Comparison of ENCODE assay signal across 25 cellular contexts in genomic region chr19:19711934-19712828, GRCh38. TPM values are rescaled to one million over a fixed set of nuclear protein-coding genes. Genes with fewer than 3 reads are reported as not detected.
DNase-seq lines count a peak whose midpoint lies in the region; ATAC-seq, FAIRE-seq and TF ChIP-seq lines count a peak whose summit lies in the region.
"Had no signal": no experiment of that assay in that cellular context is flagged by ENCODE, and none has a peak within 500 bp of the region (broad histone marks: within the 10 kb centered on the region; RNA-seq: fewer than 3 reads in every experiment).

No MANE protein-coding gene starts in this region.

- 98% methylated on average over 9 of the region's 10 CpGs for WGBS in HUES64

- peaks cover 0 to 8% (median 0%) of the 10 kb centered on the region in 10 experiments; a peak in 3 of 20 replicates for H3K4me1 ChIP-seq in BLaER1 treated with 17β-estradiol and CSF1 and Interleukin-3, amounts not matched to agents 10 nM and 100 nM
- H3K4me1 ChIP-seq in HUES64 (ENCODE audit: insufficient read depth, low read length) = no peaks in the 10 kb centered on the region
- H3K4me1 ChIP-seq in duodenal mucosa (ENCODE audit: control insufficient read depth in 1 of 2, insufficient read depth in 2 of 2, low read length in 2 of 2) = no peaks in the 10 kb centered on the region
- H3K4me1 ChIP-seq in muscle layer of duodenum (ENCODE audit: control insufficient read depth in 1 of 2, insufficient read depth in 2 of 2, low read length in 2 of 2) = no peaks in the 10 kb centered on the region
- H3K4me1 ChIP-seq: BE2C, Caco-2 had no signal

- H4K20me1 ChIP-seq in BLaER1 treated with 17β-estradiol and CSF1 and Interleukin-3, amounts not matched to agents 10 nM and 100 nM = no peaks in the 10 kb centered on the region

- DNase-seq in H54 (ENCODE audit: insufficient read length, low spot score) = no peak
- no peak for DNase-seq in central memory CD4-positive, alpha-beta T cell
- DNase-seq: activated CD4-positive, alpha-beta T cell treated with anti-CD3 and anti-CD28 coated beads for 4 hours; activated CD8-positive, alpha-beta memory T cell treated with anti-CD3 and anti-CD28 coated beads for 24 hours; activated naive CD4-positive, alpha-beta T cell; activated T-cell treated with anti-CD3 and anti-CD28 coated beads, Interleukin-2, amount 50 U/mL, for 24 hours; amniotic stem cell; BE2C; Caco-2; HFFc6; NCI-H1048; NCI-H187; NCI-H2171 treated with DMSO at 0.1 percent for 48 hours; NCI-H524; nucleus accumbens; stimulated activated CD4-positive, alpha-beta T cell treated with anti-CD3 and anti-CD28 coated beads, Interleukin-2, amount 100 ng/mL, for 24 hours had no signal

- FAIRE-seq in H54 (lab: Jason Lieb, UNC) = no peak
- FAIRE-seq: HTR-8/SVneo had no signal

- peaks cover 99 to 100% (median 100%) of the 10 kb centered on the region in 11 experiments for H3K36me3 ChIP-seq in BLaER1 treated with 17β-estradiol and CSF1 and Interleukin-3, amounts not matched to agents 10 nM and 100 nM
- peaks cover 64% of the 10 kb centered on the region for H3K36me3 ChIP-seq in HUES64 (ENCODE audit: insufficient read depth, low read length)
- peaks cover 33 to 44% of the 10 kb centered on the region in 2 donors for H3K36me3 ChIP-seq in duodenal mucosa (ENCODE audit: control insufficient read depth in 1 of 2, insufficient read depth in 2 of 2, low read length in 2 of 2)
- peaks cover 18 to 85% of the 10 kb centered on the region in 2 donors for H3K36me3 ChIP-seq in muscle layer of duodenum (ENCODE audit: control insufficient read depth in 1 of 2, insufficient read depth in 2 of 2, low read length in 2 of 2)

- peak overlapping the region; percentile 23 to 52 (median 35); a peak in 19 of 20 replicates for H3K4me3 ChIP-seq in BLaER1 treated with 17β-estradiol and CSF1 and Interleukin-3, amounts not matched to agents 10 nM and 100 nM
- H3K4me3 ChIP-seq in HUES64 (ENCODE audit: low read length) = peak overlapping the region; percentile 18; the same call in 1 of the 2 replicates
- H3K4me3 ChIP-seq in duodenal mucosa (ENCODE audit: low read depth in 1 of 2, low read length in 2 of 2) = peak overlapping the region; percentile 23 to 34
- peak overlapping the region; percentile 31 to 55 for H3K4me3 ChIP-seq in muscle layer of duodenum (ENCODE audit: low read depth in 1 of 2, low read length in 2 of 2)
- H3K4me3 ChIP-seq: cardiac muscle cell, skin epidermis had no signal

- H3K9ac ChIP-seq in BLaER1 treated with 17β-estradiol and CSF1 and Interleukin-3, amounts not matched to agents 10 nM and 100 nM = no peak overlapping the region
- H3K9ac ChIP-seq in HUES64 (ENCODE audit: low read depth, low read length) (no peak overlapping the region), duodenal mucosa (ENCODE audit: low read depth in 1 of 2, low read length in 2 of 2) (no peak overlapping the region)

- no peak for TF ChIP-seq POLR2A in H54 (IDR thresholded peaks at IDR 0.05; ENCODE audit: low read depth, low read length)

- no peak overlapping the region for H3K4me2 ChIP-seq in BLaER1 treated with 17β-estradiol and CSF1 and Interleukin-3, amounts not matched to agents 10 nM and 100 nM

- H3K27me3 ChIP-seq in BLaER1 treated with 17β-estradiol and CSF1 and Interleukin-3, amounts not matched to agents 10 nM and 100 nM = no peaks in the 10 kb centered on the region; a peak in 1 of 22 replicates
- H3K27me3 ChIP-seq in HUES64 (ENCODE audit: insufficient read depth, low read length) = no peaks in the 10 kb centered on the region
- no peaks in the 10 kb centered on the region for H3K27me3 ChIP-seq in duodenal mucosa (ENCODE audit: control insufficient read depth in 1 of 2, insufficient read depth in 2 of 2, low read length in 2 of 2)
- no peaks in the 10 kb centered on the region for H3K27me3 ChIP-seq in muscle layer of duodenum (ENCODE audit: low read depth, low read length)
- H3K27me3 ChIP-seq: BE2C, cardiac muscle cell had no signal

- peaks cover 100% of the 10 kb centered on the region in 11 experiments for H3K9me3 ChIP-seq in BLaER1 treated with 17β-estradiol and CSF1 and Interleukin-3, amounts not matched to agents 10 nM and 100 nM (replicated peaks in 1 of 11)
- H3K9me3 ChIP-seq in HUES64 (ENCODE audit: insufficient read depth, low read depth, low read length) (peaks cover 99% of the 10 kb centered on the region), duodenal mucosa (ENCODE audit: control insufficient read depth in 1 of 2, low read length in 2 of 2) (peaks cover 89 to 95% of the 10 kb centered on the region in 2 donors), muscle layer of duodenum (ENCODE audit: control insufficient read depth in 1 of 2, low read length in 2 of 2) (peaks cover 86 to 95% of the 10 kb centered on the region in 2 donors)

- H3K27ac ChIP-seq in BLaER1 treated with 17β-estradiol and CSF1 and Interleukin-3, amounts not matched to agents 10 nM and 100 nM = no peak overlapping the region
- H3K27ac ChIP-seq in HUES64 (ENCODE audit: low read depth, low read length) (no peak overlapping the region), duodenal mucosa (ENCODE audit: low read depth, low read length) (no peak overlapping the region), muscle layer of duodenum (ENCODE audit: low read length) (no peak overlapping the region)
- H3K27ac ChIP-seq: cardiac muscle cell, skin epidermis had no signal

- ATAC-seq in HG03571 (IDR thresholded peaks at IDR 0.05; ENCODE audit: unreplicated experiment) (no peak), HG02970 (IDR thresholded peaks at IDR 0.05; ENCODE audit: low FRiP score, unreplicated experiment) (no peak)

RNA-seq across cellular contexts. Expression of gene ZNF14, which starts 20.7 kb away (rescaled TPM):
- polyA plus RNA-seq in HUES64 (2013, experiment 1 of 2) = 4.7 TPM
- polyA plus RNA-seq in HUES64 (2013, experiment 2 of 2) = 5.4 TPM

RNA-seq across cellular contexts. Expression of gene ZNF101, which starts 43.5 kb away (rescaled TPM):
- 24.6 TPM for polyA plus RNA-seq in HUES64 (2013, experiment 1 of 2)
- polyA plus RNA-seq in HUES64 (2013, experiment 2 of 2) = 20.5 TPM

RNA-seq across cellular contexts. Expression of gene ATP13A1, which starts 48.7 kb away (rescaled TPM):
- 33.5 TPM for polyA plus RNA-seq in HUES64 (2013, experiment 1 of 2)
- polyA plus RNA-seq in HUES64 (2013, experiment 2 of 2) = 27.5 TPM
